Comparison of ENCODE assay signal across 15 cellular contexts in genomic region chr12:51242150-51242549, GRCh38. TPM values are rescaled to one million over a fixed set of nuclear protein-coding genes. Genes with fewer than 3 reads are reported as not detected.
DNase-seq lines count a peak whose midpoint lies in the region; ATAC-seq, FAIRE-seq and TF ChIP-seq lines count a peak whose summit lies in the region.
"Had no signal": no experiment of that assay in that cellular context is flagged by ENCODE, and none has a peak within 500 bp of the region (broad histone marks: within the 10 kb centered on the region; RNA-seq: fewer than 3 reads in every experiment).

No MANE protein-coding gene starts in this region.

- H3K4me1 Mint-ChIP-seq in T-helper 2 cell treated with Interferon-gamma antibody and Interleukin-4, amounts not matched to agents 5 μg/mL and 100 μg/mL, for 36 hours (ENCODE audit: low read depth), result peaks cover 55% of the 10 kb centered on the region
- peaks cover 24% of the 10 kb centered on the region for H3K4me1 Mint-ChIP-seq in astrocyte (ENCODE audit: low read depth, unreplicated experiment)
- H3K4me1 Mint-ChIP-seq in neural crest cell, result peaks cover 31% of the 10 kb centered on the region

- peak overlapping the region; percentile 64 for H3K27ac Mint-ChIP-seq in T-helper 2 cell treated with Interferon-gamma antibody and Interleukin-4, amounts not matched to agents 5 μg/mL and 100 μg/mL, for 36 hours
- H3K27ac Mint-ChIP-seq in astrocyte (ENCODE audit: unreplicated experiment) (peak overlapping the region; percentile 72), neural crest cell (ENCODE audit: unreplicated experiment) (no peak overlapping the region)
- H3K27ac Mint-ChIP-seq: stimulated activated memory B cell treated with anti-CD40 and anti-IgM and Interleukin-4, amounts not matched to agents 10 μg/mL and 1 μg/mL and 100 μg/mL, for 72 hours had no signal

- H3K9me3 ChIP-seq in astrocyte (ENCODE audit: insufficient read depth, low read depth, low read length), result no peaks in the 10 kb centered on the region
- no peaks in the 10 kb centered on the region for H3K9me3 ChIP-seq in smooth muscle cell (replicated peaks; ENCODE audit: low read depth)
- H3K9me3 ChIP-seq in lower lobe of right lung, result no peaks in the 10 kb centered on the region
- H3K9me3 ChIP-seq: uterus had no signal

- no peak overlapping the region for H3K4me3 ChIP-seq in astrocyte (ENCODE audit: insufficient read depth, low read depth, low read length)
- no peak overlapping the region for H3K4me3 ChIP-seq in smooth muscle cell
- H3K4me3 ChIP-seq in lower lobe of right lung, result no peak overlapping the region
- H3K4me3 ChIP-seq: uterus had no signal

- WGBS in smooth muscle cell (ENCODE audit: low lambda C conversion rate), result 97% methylated on average over 7 of the region's 7 CpGs

- H3F3A ChIP-seq in smooth muscle cell (ENCODE audit: low read depth), result peaks cover 3% of the 10 kb centered on the region

- H3K36me3 ChIP-seq in astrocyte (ENCODE audit: insufficient read depth, low read length), result peaks cover 44% of the 10 kb centered on the region
- H3K36me3 ChIP-seq in smooth muscle cell (ENCODE audit: low read depth), result no peaks in the 10 kb centered on the region
- peaks cover 59% of the 10 kb centered on the region for H3K36me3 ChIP-seq in lower lobe of right lung
- H3K36me3 ChIP-seq: uterus had no signal

- H3K9ac ChIP-seq in astrocyte (ENCODE audit: low read length) (no peak overlapping the region), smooth muscle cell (ENCODE audit: low read depth) (no peak overlapping the region)

- no peaks in the 10 kb centered on the region for H3K9me3 Mint-ChIP-seq in T-helper 2 cell treated with Interferon-gamma antibody and Interleukin-4, amounts not matched to agents 5 μg/mL and 100 μg/mL, for 36 hours
- H3K9me3 Mint-ChIP-seq in astrocyte (ENCODE audit: unreplicated experiment) (no peaks in the 10 kb centered on the region), neural crest cell (no peaks in the 10 kb centered on the region)
- H3K9me3 Mint-ChIP-seq: stimulated activated memory B cell treated with anti-CD40 and anti-IgM and Interleukin-4, amounts not matched to agents 10 μg/mL and 1 μg/mL and 100 μg/mL, for 72 hours had no signal

- peaks cover 51% of the 10 kb centered on the region for H3K36me3 Mint-ChIP-seq in T-helper 2 cell treated with Interferon-gamma antibody and Interleukin-4, amounts not matched to agents 5 μg/mL and 100 μg/mL, for 36 hours (ENCODE audit: low read depth)
- H3K36me3 Mint-ChIP-seq in astrocyte (ENCODE audit: low read depth, unreplicated experiment) (peaks cover 25% of the 10 kb centered on the region), neural crest cell (ENCODE audit: low read depth) (peaks cover 13% of the 10 kb centered on the region)

- peak overlapping the region; percentile 8 for H3K4me3 Mint-ChIP-seq in T-helper 2 cell treated with Interferon-gamma antibody and Interleukin-4, amounts not matched to agents 5 μg/mL and 100 μg/mL, for 36 hours
- no peak overlapping the region for H3K4me3 Mint-ChIP-seq in astrocyte (ENCODE audit: unreplicated experiment)
- H3K4me3 Mint-ChIP-seq in neural crest cell, result peak overlapping the region; percentile 36
- H3K4me3 Mint-ChIP-seq: stimulated activated memory B cell treated with anti-CD40 and anti-IgM and Interleukin-4, amounts not matched to agents 10 μg/mL and 1 μg/mL and 100 μg/mL, for 72 hours had no signal

- no peak for FAIRE-seq in astrocyte (lab: Jason Lieb, UNC)
- FAIRE-seq: A204.1 had no signal

- DNase-seq in T-helper 2 cell treated with Interferon-gamma antibody and Interleukin-4, amounts not matched to agents 5 μg/mL and 100 μg/mL, for 36 hours (ENCODE audit: low spot score), result no peak
- no peak for DNase-seq in T-helper 2 cell
- peak; percentile 89 to 94 for DNase-seq in NOMO-1 (lab: John Stamatoyannopoulos, UW; ENCODE audit: unreplicated experiment in 2 of 2)
- no peak for DNase-seq in astrocyte (ENCODE audit: low read depth)
- DNase-seq in neural crest cell (ENCODE audit: low read depth, low spot score), result no peak
- DNase-seq in smooth muscle cell (lab: John Stamatoyannopoulos, UW; ENCODE audit: unreplicated experiment), result no peak
- no peak for DNase-seq in lower lobe of right lung
- DNase-seq in hippocampal formation (lab: John Stamatoyannopoulos, UW), result no peak
- DNase-seq: activated effector memory CD4-positive, alpha-beta T cell treated with Interleukin-2 at 50 U/mL for 16 hours; NCI-H1417 treated with DMSO at 0.1 percent for 48 hours; T-helper 9 cell; uterus had no signal

- H3K79me2 ChIP-seq in astrocyte (ENCODE audit: insufficient read depth, low read length), result peaks cover 35% of the 10 kb centered on the region
- peaks cover 14% of the 10 kb centered on the region for H3K79me2 ChIP-seq in smooth muscle cell (ENCODE audit: low read depth)

- peaks cover 31% of the 10 kb centered on the region for H3K4me1 ChIP-seq in astrocyte (ENCODE audit: insufficient read depth, low read length)
- H3K4me1 ChIP-seq in smooth muscle cell (ENCODE audit: low read depth), result peaks cover 5% of the 10 kb centered on the region
- H3K4me1 ChIP-seq in lower lobe of right lung, result peaks cover 63% of the 10 kb centered on the region

- H2AFZ ChIP-seq in astrocyte (ENCODE audit: low read depth, low read length) (no peak overlapping the region), smooth muscle cell (ENCODE audit: low read depth) (no peak overlapping the region)

- no peak for ATAC-seq in lower lobe of right lung
- ATAC-seq: Panc1; stimulated activated memory B cell treated with anti-CD40 and anti-IgM and Interleukin-4, amounts not matched to agents 10 μg/mL and 1 μg/mL and 100 μg/mL, for 72 hours had no signal

- H3K4me2 ChIP-seq in astrocyte (ENCODE audit: low read length), result no peak overlapping the region
- H3K4me2 ChIP-seq in smooth muscle cell, result no peak overlapping the region

- intact Hi-C loops in lower lobe of right lung (cut with DNase I), result no loop called here

- H3K27me3 Mint-ChIP-seq in T-helper 2 cell treated with Interferon-gamma antibody and Interleukin-4, amounts not matched to agents 5 μg/mL and 100 μg/mL, for 36 hours (ENCODE audit: low read depth), result no peaks in the 10 kb centered on the region
- H3K27me3 Mint-ChIP-seq in astrocyte (ENCODE audit: low read depth, unreplicated experiment) (no peaks in the 10 kb centered on the region), neural crest cell (ENCODE audit: low read depth) (no peaks in the 10 kb centered on the region)
- H3K27me3 Mint-ChIP-seq: stimulated activated memory B cell treated with anti-CD40 and anti-IgM and Interleukin-4, amounts not matched to agents 10 μg/mL and 1 μg/mL and 100 μg/mL, for 72 hours had no signal

- H3K27ac ChIP-seq in astrocyte (ENCODE audit: low read depth, low read length) (no peak overlapping the region), smooth muscle cell (ENCODE audit: low read depth) (no peak overlapping the region), lower lobe of right lung (no peak overlapping the region)
- H3K27ac ChIP-seq: uterus had no signal

- peaks cover 15% of the 10 kb centered on the region for H4K20me1 ChIP-seq in astrocyte (ENCODE audit: insufficient read depth, low read length)
- no peaks in the 10 kb centered on the region for H4K20me1 ChIP-seq in smooth muscle cell (ENCODE audit: low read depth)

- no peaks in the 10 kb centered on the region for H3K27me3 ChIP-seq in astrocyte (ENCODE audit: insufficient read depth, low read length)
- no peaks in the 10 kb centered on the region for H3K27me3 ChIP-seq in smooth muscle cell (ENCODE audit: low read depth)
- no peaks in the 10 kb centered on the region for H3K27me3 ChIP-seq in lower lobe of right lung (ENCODE audit: low read depth)
- H3K27me3 ChIP-seq: uterus had no signal

- TF ChIP-seq CTCF in astrocyte (IDR thresholded peaks at IDR 0.05; ENCODE audit: insufficient read depth, low read depth, low read length) (no peak), neural crest cell (conservative IDR thresholded peaks at IDR 0.05) (no peak), smooth muscle cell (IDR thresholded peaks at IDR 0.05; ENCODE audit: borderline replicate concordance, insufficient read depth, poor library complexity, severe bottlenecking) (no peak), lower lobe of right lung (IDR thresholded peaks at IDR 0.05) (no peak)

RNA-seq across cellular contexts. Expression of gene DAZAP2, which starts 3.5 kb away (rescaled TPM):
- 87.7 and 92.8 TPM in 2 replicates for total RNA-seq in astrocyte
- total RNA-seq in neural crest cell, result 70.0 and 80.4 TPM in 2 replicates
- total RNA-seq in smooth muscle cell, result 166 and 202 TPM in 2 replicates
- polyA plus RNA-seq in smooth muscle cell, result 208 and 216 TPM in 2 replicates
- 259 TPM for total RNA-seq in lower lobe of right lung

RNA-seq across cellular contexts. Expression of gene POU6F1, which starts 24.3 kb away (rescaled TPM):
- total RNA-seq in astrocyte, result 3.6 and 3.7 TPM in 2 replicates
- total RNA-seq in neural crest cell, result 7.7 and 9.3 TPM in 2 replicates
- 4.2 and 4.6 TPM in 2 replicates for total RNA-seq in smooth muscle cell
- polyA plus RNA-seq in smooth muscle cell, result 7.6 and 7.9 TPM in 2 replicates
- total RNA-seq in lower lobe of right lung, result 13.5 TPM

RNA-seq across cellular contexts. Expression of gene SMAGP, which starts 28.1 kb away (rescaled TPM):
- total RNA-seq in astrocyte (1.3 and 3.6 TPM in 2 replicates), neural crest cell (0.82 and 1.6 TPM in 2 replicates), smooth muscle cell (9.0 and 11.7 TPM in 2 replicates), lower lobe of right lung (31.3 TPM)
- polyA plus RNA-seq in smooth muscle cell, result 6.8 and 7.0 TPM in 2 replicates

Comparison
In these comparisons a context has a peak if more than half of its experiments do, and no peak if none do; other contexts are left out.
1. DNase-seq: peak in NOMO-1 (2 of 2); none in T-helper 2 cell treated with Interferon-gamma antibody and Interleukin-4, amounts not matched to agents 5 μg/mL and 100 μg/mL, for 36 hours (single experiment), T-helper 2 cell (0 of 5), astrocyte (single experiment), neural crest cell (single experiment), smooth muscle cell (single experiment), lower lobe of right lung (single experiment) and hippocampal formation (0 of 2).